Comparison of ENCODE assay signal across 11 cellular contexts in genomic region chr11:111745719-111746504, GRCh38. TPM values are rescaled to one million over a fixed set of nuclear protein-coding genes. Genes with fewer than 3 reads are reported as not detected.
DNase-seq lines count a peak whose midpoint lies in the region; ATAC-seq, FAIRE-seq and TF ChIP-seq lines count a peak whose summit lies in the region.
"Had no signal": no experiment of that assay in that cellular context is flagged by ENCODE, and none has a peak within 500 bp of the region (broad histone marks: within the 10 kb centered on the region; RNA-seq: fewer than 3 reads in every experiment).

No MANE protein-coding gene starts in this region.

- no peaks in the 10 kb centered on the region for H3K9me3 ChIP-seq in breast epithelium
- no peaks in the 10 kb centered on the region for H3K9me3 ChIP-seq in ovary
- H3K9me3 ChIP-seq: MG63 had no signal

- H3K27me3 ChIP-seq in breast epithelium: no peaks in the 10 kb centered on the region
- no peaks in the 10 kb centered on the region for H3K27me3 ChIP-seq in ovary
- H3K27me3 ChIP-seq: MG63 had no signal

- H3K4me1 ChIP-seq in breast epithelium (no peaks in the 10 kb centered on the region), ovary (ENCODE audit: insufficient read depth) (peaks cover 18% of the 10 kb centered on the region)

- TF ChIP-seq CTCF in breast epithelium (IDR thresholded peaks at IDR 0.05): no peak
- no peak for TF ChIP-seq CTCF in ovary (IDR thresholded peaks at IDR 0.05)

- H3K36me3 ChIP-seq in breast epithelium (peaks cover 5% of the 10 kb centered on the region), ovary (no peaks in the 10 kb centered on the region)

- intact Hi-C loops in breast epithelium (cut with DNase I; ENCODE audit: low total_unique reads) (no loop called here), ovary (cut with DNase I) (no loop called here)

- H3K4me3 ChIP-seq in breast epithelium (no peak overlapping the region), ovary (no peak overlapping the region)
- H3K4me3 ChIP-seq: MG63 had no signal

- peak; percentile 92 for FAIRE-seq in HTR-8/SVneo (lab: Jason Lieb, UNC)

- no peak for DNase-seq in HTR-8/SVneo (ENCODE audit: insufficient read length, low spot score)
- DNase-seq in breast epithelium (ENCODE audit: low spot score in 2 of 2): no peak
- DNase-seq in kidney tubule cell (ENCODE audit: low spot score): peak; percentile 47
- DNase-seq in stimulated activated CD4-positive, alpha-beta T cell treated with anti-CD3 and anti-CD28 coated beads, Interleukin-4, amount 100 ng/mL, for 24 hours: no peak
- no peak for DNase-seq in ovary
- no peak for DNase-seq in activated CD4-positive, alpha-beta T cell treated with anti-CD3 and anti-CD28 coated beads, Interleukin-2, amount 50 U/mL, for 48 hours
- DNase-seq: activated CD4-positive, alpha-beta T cell treated with anti-CD3 and anti-CD28 coated beads, Interleukin-2, amount 50 U/mL, for 1 hour; T-helper 2 cell had no signal

- WGBS in ovary, 3 donors: 74 to 80% (median 77%) methylated on average over 6 of the region's 6 CpGs

- no peak for ATAC-seq in HG03571 (IDR thresholded peaks at IDR 0.05; ENCODE audit: unreplicated experiment)
- ATAC-seq: activated T-helper 17 cell treated with anti-CD3 and anti-CD28 coated beads, Interleukin-2, amount 50 U/mL, for 72 hours had no signal

- no peak for TF ChIP-seq POLR2A in breast epithelium (IDR thresholded peaks at IDR 0.05)
- TF ChIP-seq POLR2A in ovary (IDR thresholded peaks at IDR 0.05): no peak

- peak overlapping the region; percentile 10 to 54 for H3K27ac ChIP-seq in breast epithelium
- H3K27ac ChIP-seq in ovary: peak overlapping the region in 1 of 2 donors; percentile 59

- no peak for TF ChIP-seq EP300 in ovary (IDR thresholded peaks at IDR 0.05)

RNA-seq across cellular contexts. Expression of gene PPP2R1B, which starts 20.3 kb away (rescaled TPM):
- total RNA-seq in breast epithelium: 10 to 100 TPM; 32.0 to 35.3 (median 34.7) TPM
- 10 to 100 TPM; 17.3 to 36.4 (median 25.9) TPM for total RNA-seq in ovary
- 10 to 100 TPM in 1 of 2 donors, 1 to 10 TPM in 1; 9.8 to 20.4 TPM for polyA plus RNA-seq in ovary
